In the genomic region with DNA sequence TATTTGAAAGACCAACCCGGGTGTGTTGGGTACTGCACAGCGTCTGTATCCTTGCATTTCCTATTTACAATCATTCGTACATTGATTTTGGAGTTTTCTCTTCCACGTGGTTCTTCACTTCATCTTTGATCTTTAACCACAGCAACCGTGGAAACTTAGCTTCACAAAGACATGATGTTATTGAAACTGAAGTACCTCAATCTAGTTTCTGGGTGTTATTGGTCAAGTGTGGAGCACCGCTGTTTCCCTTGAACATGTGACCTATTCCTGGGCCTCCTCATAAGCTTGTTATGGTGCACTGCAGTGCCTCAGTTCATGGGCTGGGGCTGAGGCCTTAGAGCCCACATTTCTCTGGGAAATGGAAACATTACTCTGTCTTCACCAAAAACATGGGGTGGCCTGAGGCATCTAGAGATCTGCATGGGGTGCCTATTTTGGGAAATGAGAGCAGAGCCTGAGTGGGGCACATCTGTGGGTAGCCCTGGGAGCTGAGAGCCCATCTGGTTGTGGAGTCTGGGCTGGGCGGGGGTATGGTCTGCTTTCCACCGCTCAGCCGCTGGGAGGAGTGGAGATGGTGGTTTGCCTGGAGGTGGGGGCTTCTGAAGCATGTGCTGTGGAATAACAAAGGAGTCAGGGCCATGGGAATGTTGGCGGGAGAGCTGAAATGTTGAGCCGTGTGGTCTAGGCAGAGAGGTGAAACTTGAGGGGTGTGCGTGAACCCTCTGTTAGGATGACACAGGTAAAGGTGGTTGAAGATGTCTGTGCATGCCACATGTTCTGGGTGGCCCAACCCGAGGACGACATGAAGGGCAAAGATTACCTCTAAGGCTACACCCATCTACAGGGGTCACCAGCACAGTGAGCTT, we compare ENCODE assay signal across 13 cellular contexts. TPM values are rescaled to one million over a fixed set of nuclear protein-coding genes. Genes with fewer than 3 reads are reported as not detected.
A peak's percentile ranks its signal among the peaks of the same experiment; 100 is the strongest.
DNase-seq lines count a peak whose midpoint lies in the region; ATAC-seq and FAIRE-seq lines count a peak whose summit lies in the region.
"Had no signal": no experiment of that assay in that cellular context is flagged by ENCODE, and none has a peak within 500 bp of the region (broad histone marks: within the 10 kb centered on the region; RNA-seq: fewer than 3 reads in every experiment).

No MANE protein-coding gene starts in this region.

- H3K27me3 ChIP-seq in CD8-positive, alpha-beta memory T cell (ENCODE audit: insufficient read depth, low read length, poor library complexity, severe bottlenecking): no peaks in the 10 kb centered on the region
- no peaks in the 10 kb centered on the region for H3K27me3 ChIP-seq in small intestine (ENCODE audit: control insufficient read depth in 2 of 2, insufficient read depth in 2 of 2, low read length in 2 of 2)
- H3K27me3 ChIP-seq: dorsolateral prefrontal cortex had no signal

- H3K36me3 ChIP-seq in CD8-positive, alpha-beta memory T cell (ENCODE audit: insufficient read depth, low read length): peaks cover 5% of the 10 kb centered on the region
- H3K36me3 ChIP-seq in small intestine (ENCODE audit: control insufficient read depth in 2 of 2, insufficient read depth in 2 of 2, low read length in 2 of 2): peaks cover 0 to 10% of the 10 kb centered on the region in 2 donors

- H3K4me3 ChIP-seq in CD8-positive, alpha-beta memory T cell (ENCODE audit: low read length): no peak overlapping the region
- H3K4me3 ChIP-seq in small intestine (ENCODE audit: low read depth in 1 of 2, low read length in 2 of 2): no peak overlapping the region
- H3K4me3 ChIP-seq: dorsolateral prefrontal cortex had no signal

- H3K27me3 Mint-ChIP-seq in CD8-positive, alpha-beta memory T cell: no peaks in the 10 kb centered on the region
- H3K27me3 Mint-ChIP-seq in central memory CD8-positive, alpha-beta T cell: no peaks in the 10 kb centered on the region

- H3K27ac ChIP-seq in CD8-positive, alpha-beta memory T cell (ENCODE audit: low read depth, low read length): no peak overlapping the region
- H3K27ac ChIP-seq in small intestine (ENCODE audit: low read depth in 1 of 2, low read length in 1 of 2): no peak overlapping the region
- H3K27ac ChIP-seq: C4-2B, dorsolateral prefrontal cortex had no signal

- peak; percentile 80 for ATAC-seq in HG03135 (IDR thresholded peaks at IDR 0.05; ENCODE audit: unreplicated experiment)
- no peak for ATAC-seq in central memory CD8-positive, alpha-beta T cell (replicated peaks; ENCODE audit: extremely low read depth, poor library complexity, severe bottlenecking)

- peaks cover 23 to 70% (median 32%) of the 10 kb centered on the region in 3 donors for H3K36me3 Mint-ChIP-seq in CD8-positive, alpha-beta memory T cell
- peaks cover 25% of the 10 kb centered on the region for H3K36me3 Mint-ChIP-seq in central memory CD8-positive, alpha-beta T cell (ENCODE audit: insufficient read depth)

- POLR2A ChIA-PET in CD8-positive, alpha-beta memory T cell (lab: Charles Lee): no interaction called here

- H3K4me1 ChIP-seq in CD8-positive, alpha-beta memory T cell (ENCODE audit: insufficient read depth, low read length): peaks cover 11% of the 10 kb centered on the region
- H3K4me1 ChIP-seq in small intestine (ENCODE audit: control insufficient read depth in 2 of 2, insufficient read depth in 1 of 2, low read depth in 1 of 2, low read length in 1 of 2): no peaks in the 10 kb centered on the region

- H3K4me1 Mint-ChIP-seq in CD8-positive, alpha-beta memory T cell: peaks cover 16 to 26% (median 23%) of the 10 kb centered on the region in 3 donors
- peaks cover 15% of the 10 kb centered on the region for H3K4me1 Mint-ChIP-seq in central memory CD8-positive, alpha-beta T cell

- H3K9me3 Mint-ChIP-seq in CD8-positive, alpha-beta memory T cell: no peaks in the 10 kb centered on the region
- no peaks in the 10 kb centered on the region for H3K9me3 Mint-ChIP-seq in central memory CD8-positive, alpha-beta T cell

- WGBS in small intestine, 3 donors: 82 to 83% (median 83%) methylated on average over 14 of the region's 14 CpGs

- H3K9me3 ChIP-seq in CD8-positive, alpha-beta memory T cell (ENCODE audit: low read length): no peaks in the 10 kb centered on the region
- no peaks in the 10 kb centered on the region for H3K9me3 ChIP-seq in small intestine (ENCODE audit: control insufficient read depth, low read depth)

- FAIRE-seq in GM19239 (lab: Jason Lieb, UNC) (peak; percentile 4), small intestine (lab: Jason Lieb, UNC) (no peak)

- CTCF ChIA-PET in CD8-positive, alpha-beta memory T cell (lab: Charles Lee): interaction anchor here (1.0 kb wide), 1 partner anchor 9 kb away, joined by 3 read pairs; no protein-coding TSS in a partner anchor

- H3K4me3 Mint-ChIP-seq in CD8-positive, alpha-beta memory T cell: peak overlapping the region in 1 of 7 donors; percentile 17
- H3K4me3 Mint-ChIP-seq in central memory CD8-positive, alpha-beta T cell: no peak overlapping the region
- H3K4me3 Mint-ChIP-seq: natural killer cell had no signal

- DNase-seq in CD8-positive, alpha-beta memory T cell: peak in 1 of 5 donors; percentile 22
- DNase-seq in GM19239 (ENCODE audit: insufficient read length, low spot score) (peak; percentile 14), SHP77 treated with DMSO at 0.1 percent for 48 hours (lab: John Stamatoyannopoulos, UW) (no peak), small intestine (no peak), NCI-H1417 treated with DMSO at 0.1 percent for 48 hours (lab: John Stamatoyannopoulos, UW) (no peak), NOMO-1 (lab: John Stamatoyannopoulos, UW; ENCODE audit: unreplicated experiment in 2 of 2) (no peak)
- DNase-seq in central memory CD8-positive, alpha-beta T cell (ENCODE audit: low spot score in 2 of 2): no peak
- DNase-seq: dorsolateral prefrontal cortex, hypothalamus, natural killer cell, NCI-H146 had no signal

- peak overlapping the region in 7 of 8 donors; percentile 6 to 74 (median 42) for H3K27ac Mint-ChIP-seq in CD8-positive, alpha-beta memory T cell
- peak overlapping the region; percentile 39 for H3K27ac Mint-ChIP-seq in central memory CD8-positive, alpha-beta T cell (ENCODE audit: low read depth)

RNA-seq across cellular contexts. Expression of a gene that starts 37.4 kb away (rescaled TPM):
- 10 to 100 TPM; 13.4 to 15.9 TPM for total RNA-seq in CD8-positive, alpha-beta memory T cell
- polyA plus RNA-seq in CD8-positive, alpha-beta memory T cell: 11.1 TPM
- polyA plus RNA-seq in small intestine: 1 to 10 TPM; 1.4 to 2.6 (median 2.0) TPM
